12 cellular contexts compared by ENCODE assay signal in genomic region chr9:136645903-136646754, GRCh38. TPM values are rescaled to one million over a fixed set of nuclear protein-coding genes. Genes with fewer than 3 reads are reported as not detected.
DNase-seq lines count a peak whose midpoint lies in the region; ATAC-seq and TF ChIP-seq lines count a peak whose summit lies in the region.
"Had no signal": no experiment of that assay in that cellular context is flagged by ENCODE, and none has a peak within 500 bp of the region (broad histone marks: within the 10 kb centered on the region; RNA-seq: fewer than 3 reads in every experiment).

No MANE protein-coding gene starts in this region.

- TF ChIP-seq CTCF in GM12874 (IDR thresholded peaks at IDR 0.05; ENCODE audit: insufficient read depth, low read depth, low read length) (0 out of 2 replicates have a peak, but pooled peaks have one; percentile 6), cardiac fibroblast (IDR thresholded peaks at IDR 0.05; ENCODE audit: low read depth, low read length) (peak; percentile 2)

- ATAC-seq in GM21619 (IDR thresholded peaks at IDR 0.05; ENCODE audit: unreplicated experiment) (no peak), GM18909 (IDR thresholded peaks at IDR 0.05; ENCODE audit: poor library complexity, unreplicated experiment) (no peak)
- ATAC-seq: T-cell had no signal

- H3K36me3 ChIP-seq in skeletal muscle tissue (ENCODE audit: control insufficient read depth in 3 of 3, insufficient read depth in 3 of 3, low read length in 3 of 3) = no peaks in the 10 kb centered on the region

- DNase-seq in cardiac fibroblast (ENCODE audit: low read depth in 2 of 2) = peak; percentile 29 to 76
- peak; percentile 42 for DNase-seq in kidney tubule cell (ENCODE audit: low spot score)
- no peak for DNase-seq in DMS 273 (lab: John Stamatoyannopoulos, UW; ENCODE audit: unreplicated experiment)
- DNase-seq in HCEC 1CT = no peak
- DNase-seq: Calu3; effector CD4-positive, alpha-beta T cell; stimulated activated CD4-positive, alpha-beta T cell treated with anti-CD3 and anti-CD28 coated beads, Interleukin-2, amount 100 ng/mL, for 24 hours; T-cell had no signal

- H3K9ac ChIP-seq in skeletal muscle tissue (ENCODE audit: low read depth in 1 of 3, low read length in 3 of 3) = peak overlapping the region in 2 of 3 donors; percentile 40 to 70

- peak overlapping the region; percentile 83 for H3K27ac ChIP-seq in skeletal muscle tissue (ENCODE audit: low read depth, low read length)

- H3K27me3 ChIP-seq in skeletal muscle tissue (ENCODE audit: control insufficient read depth in 3 of 3, insufficient read depth in 3 of 3, low read length in 3 of 3) = peaks cover 7 to 14% (median 14%) of the 10 kb centered on the region in 3 donors

- peaks cover 3 to 20% (median 18%) of the 10 kb centered on the region in 3 donors for H3K4me1 ChIP-seq in skeletal muscle tissue (ENCODE audit: control insufficient read depth in 3 of 3, insufficient read depth in 3 of 3, low read length in 3 of 3)

- H3K4me3 ChIP-seq in cardiac fibroblast (replicated peaks in 1 of 2; ENCODE audit: low read depth in 2 of 2, low read length in 2 of 2) = peak overlapping the region in 1 of 2 donors; percentile 24
- peak overlapping the region; percentile 27 to 36 (median 31) for H3K4me3 ChIP-seq in skeletal muscle tissue (ENCODE audit: low read length in 3 of 3)

- H3K9me3 ChIP-seq in skeletal muscle tissue (ENCODE audit: control insufficient read depth in 3 of 3, low read length in 3 of 3) = no peaks in the 10 kb centered on the region

RNA-seq across cellular contexts. Expression of gene EGFL7, which starts 16.6 kb away (rescaled TPM):
- 51.7 TPM for total RNA-seq in skeletal muscle tissue

RNA-seq across cellular contexts. Expression of gene AGPAT2, which starts 41.1 kb away (rescaled TPM):
- total RNA-seq in skeletal muscle tissue = 27.1 TPM

Comparison
In these comparisons a context has a peak if more than half of its experiments do, and no peak if none do; other contexts are left out.
1. DNase-seq: peak in cardiac fibroblast (2 of 2) and kidney tubule cell (single experiment); none in DMS 273 (single experiment) and HCEC 1CT (single experiment).